Comparison of ENCODE assay signal across 23 cellular contexts in the genomic region with DNA sequence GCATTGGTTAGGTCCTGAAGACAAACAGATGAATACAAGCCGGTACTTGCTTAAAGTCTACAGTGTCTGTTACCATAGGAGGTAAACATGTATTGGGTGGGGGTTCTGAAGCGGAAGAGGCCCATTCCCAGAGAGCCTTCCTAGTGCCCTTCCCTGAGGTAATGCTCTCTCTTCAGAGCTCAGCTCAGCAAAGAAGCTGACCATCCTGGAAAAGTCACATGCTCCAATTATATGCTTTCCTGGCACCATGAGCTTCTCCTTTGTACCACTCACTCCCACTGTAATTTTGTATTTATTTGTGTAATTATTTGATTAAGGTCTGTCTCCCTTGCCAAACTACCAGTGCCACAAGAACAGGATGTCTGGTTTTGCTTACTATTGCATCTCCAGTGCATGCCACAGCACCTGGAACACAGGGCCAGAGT. TPM values are rescaled to one million over a fixed set of nuclear protein-coding genes. Genes with fewer than 3 reads are reported as not detected.
DNase-seq lines count a peak whose midpoint lies in the region; ATAC-seq and TF ChIP-seq lines count a peak whose summit lies in the region.
"Had no signal": no experiment of that assay in that cellular context is flagged by ENCODE, and none has a peak within 500 bp of the region (broad histone marks: within the 10 kb centered on the region; RNA-seq: fewer than 3 reads in every experiment).

No MANE protein-coding gene starts in this region.

- H3K4me3 Mint-ChIP-seq in GM23338, result no peak overlapping the region
- H3K4me3 Mint-ChIP-seq: activated naive CD8-positive, alpha-beta T cell treated with anti-CD3 and anti-CD28 coated beads, Interleukin-2, amount 50 U/mL, for 24 hours; brain; effector memory CD8-positive, alpha-beta T cell had no signal

- no peak overlapping the region for H4K8ac ChIP-seq in neuronal stem cell (ENCODE audit: low read depth, low read length)

- H3K36me3 Mint-ChIP-seq in GM23338 (ENCODE audit: low read depth), result peaks cover 52% of the 10 kb centered on the region

- no peak overlapping the region for H2BK12ac ChIP-seq in neuronal stem cell (ENCODE audit: low read length)

- no peaks in the 10 kb centered on the region for H3K9me2 ChIP-seq in GM23338 (ENCODE audit: insufficient read depth)

- H3K9ac ChIP-seq in neuronal stem cell (ENCODE audit: low read depth, low read length, poor library complexity), result no peak overlapping the region

- peaks cover 4% of the 10 kb centered on the region; the same call in 1 of the 2 replicates for H3F3A ChIP-seq in GM23338 (replicated peaks; ENCODE audit: low read depth)

- no CpG with 5 or more reads among the region's 2 CpGs for WGBS in neuronal stem cell (ENCODE audit: extremely low coverage in 2 of 2, insufficient read length in 2 of 2, insufficient replicate concordance in 1 of 2), 2 donors

- H3K4me2 ChIP-seq in GM23338 (no peak overlapping the region), neuronal stem cell (ENCODE audit: insufficient read depth, low read length, poor library complexity, severe bottlenecking) (no peak overlapping the region)

- no peak for TF ChIP-seq CTCF in GM23338 (conservative IDR thresholded peaks at IDR 0.05; ENCODE audit: low read depth in 2 of 2)

- H3K27me3 ChIP-seq in GM23338 (ENCODE audit: insufficient read depth) (no peaks in the 10 kb centered on the region), neuronal stem cell (ENCODE audit: control insufficient read depth in 3 of 3, insufficient read depth in 3 of 3, low read depth in 1 of 3, low read length in 3 of 3) (peaks cover 0 to 8% (median 0%) of the 10 kb centered on the region in 3 experiments)
- H3K27me3 ChIP-seq: Peyer's patch had no signal

- peak overlapping the region; percentile 10 for H2BK5ac ChIP-seq in neuronal stem cell (ENCODE audit: low read length)

- H4K91ac ChIP-seq in neuronal stem cell (ENCODE audit: low read depth, low read length, poor library complexity), result no peak overlapping the region

- ATAC-seq in GM23338 (no peak), SK-N-SH treated with all-trans-retinoic acid at 6 μM for 48 hours (peak; percentile 70), left ventricle myocardium superior (no peak), HG03521 (IDR thresholded peaks at IDR 0.05; ENCODE audit: unreplicated experiment) (no peak)
- ATAC-seq: activated naive CD8-positive, alpha-beta T cell treated with anti-CD3 and anti-CD28 coated beads, Interleukin-2, amount 50 U/mL, for 24 hours; effector memory CD8-positive, alpha-beta T cell had no signal

- DNase-seq in GM23338 (ENCODE audit: low spot score) (no peak), NCI-H2029 (lab: John Stamatoyannopoulos, UW) (peak; percentile 94), neuronal stem cell (ENCODE audit: low spot score) (no peak), left ventricle myocardium superior (no peak), AG08396 (ENCODE audit: low spot score) (no peak)
- DNase-seq: activated CD4-positive, alpha-beta T cell treated with anti-CD3 and anti-CD28 coated beads, Interleukin-2, amount 50 U/mL, for 4 hours; activated effector memory CD4-positive, alpha-beta T cell treated with Interleukin-2 at 50 U/mL for 16 hours; activated naive CD8-positive, alpha-beta T cell treated with anti-CD3 and anti-CD28 coated beads, Interleukin-2, amount 50 U/mL, for 24 hours; DND-41; effector memory CD8-positive, alpha-beta T cell; Kasumi-1; NCI-H1092; NCI-H345; Peyer's patch; retina; stimulated activated CD4-positive, alpha-beta T cell treated with anti-CD3 and anti-CD28 coated beads, Interleukin-2, amount 100 ng/mL, for 48 hours; stimulated activated naive CD4-positive, alpha-beta T cell; T-helper 2 cell; WERI-Rb-1 had no signal

- H3K23ac ChIP-seq in neuronal stem cell (ENCODE audit: low read depth, low read length, poor library complexity), result no peak overlapping the region

- H2BK15ac ChIP-seq in neuronal stem cell (ENCODE audit: low read length), result no peak overlapping the region

- peaks cover 8% of the 10 kb centered on the region for H3K27me3 Mint-ChIP-seq in GM23338 (ENCODE audit: insufficient read depth, low read depth, poor library complexity)
- H3K27me3 Mint-ChIP-seq: brain had no signal

- H3K27ac Mint-ChIP-seq in GM23338, result no peak overlapping the region
- H3K27ac Mint-ChIP-seq: activated naive CD8-positive, alpha-beta T cell treated with anti-CD3 and anti-CD28 coated beads, Interleukin-2, amount 50 U/mL, for 24 hours; effector memory CD8-positive, alpha-beta T cell had no signal

- H3K9me3 ChIP-seq in neuronal stem cell (replicated peaks in 1 of 2; ENCODE audit: control insufficient read depth in 2 of 2, insufficient read depth in 1 of 2, low read depth in 1 of 2, low read length in 2 of 2), result peaks cover 3 to 4% of the 10 kb centered on the region in 2 donors
- H3K9me3 ChIP-seq: Peyer's patch, thoracic aorta had no signal

- no peak overlapping the region for H3K4ac ChIP-seq in neuronal stem cell (ENCODE audit: low read length)

- no peaks in the 10 kb centered on the region; the same call in 1 of the 2 replicates for H4K20me1 ChIP-seq in GM23338 (replicated peaks; ENCODE audit: insufficient read depth)

- H2BK120ac ChIP-seq in neuronal stem cell (ENCODE audit: low read depth, low read length), result no peak overlapping the region

- peak overlapping the region; percentile 15; the same call in 1 of the 2 replicates for H3K27ac ChIP-seq in GM23338 (ENCODE audit: low read depth)
- no peak overlapping the region for H3K27ac ChIP-seq in neuronal stem cell (replicated peaks; ENCODE audit: low read length)
- H3K27ac ChIP-seq: Peyer's patch, thoracic aorta, WERI-Rb-1 had no signal

- H3K36me3 ChIP-seq in GM23338 (ENCODE audit: insufficient read depth) (peaks cover 10% of the 10 kb centered on the region; the same call in 1 of the 2 replicates), neuronal stem cell (replicated peaks in 1 of 2; ENCODE audit: control insufficient read depth in 2 of 2, insufficient read depth in 2 of 2, low read length in 2 of 2) (no peaks in the 10 kb centered on the region)
- H3K36me3 ChIP-seq: Peyer's patch, thoracic aorta had no signal

- H3K4me3 ChIP-seq in GM23338, result no peak overlapping the region
- H3K4me3 ChIP-seq in neuronal stem cell (ENCODE audit: low read length in 2 of 2), result no peak overlapping the region
- H3K4me3 ChIP-seq: Peyer's patch, thoracic aorta had no signal

- no peaks in the 10 kb centered on the region for H3K4me1 ChIP-seq in GM23338 (ENCODE audit: insufficient read depth)
- no peaks in the 10 kb centered on the region for H3K4me1 ChIP-seq in neuronal stem cell (ENCODE audit: control insufficient read depth in 2 of 2, insufficient read depth in 1 of 2, low read depth in 1 of 2, low read length in 2 of 2)
- H3K4me1 ChIP-seq: Peyer's patch had no signal

- H3K79me2 ChIP-seq in GM23338 (replicated peaks; ENCODE audit: insufficient read depth), result peaks cover 11% of the 10 kb centered on the region

- no peak overlapping the region for H2AK5ac ChIP-seq in neuronal stem cell (ENCODE audit: low read depth, low read length)

- H3K79me1 ChIP-seq in neuronal stem cell (ENCODE audit: low read depth, low read length), result no peaks in the 10 kb centered on the region

- no peak overlapping the region for H3K18ac ChIP-seq in neuronal stem cell (ENCODE audit: low read length)

- no peak overlapping the region for H3K14ac ChIP-seq in neuronal stem cell (ENCODE audit: low read length)

- peaks cover 20% of the 10 kb centered on the region for H3K9me3 Mint-ChIP-seq in GM23338
- H3K9me3 Mint-ChIP-seq: activated naive CD8-positive, alpha-beta T cell treated with anti-CD3 and anti-CD28 coated beads, Interleukin-2, amount 50 U/mL, for 24 hours; effector memory CD8-positive, alpha-beta T cell had no signal

- H3K4me1 Mint-ChIP-seq in GM23338, result no peaks in the 10 kb centered on the region

- H2AFZ ChIP-seq in GM23338, result no peak overlapping the region
- no peak overlapping the region for H2AFZ ChIP-seq in neuronal stem cell (ENCODE audit: low read length)

- intact Hi-C loops in left ventricle myocardium superior (cut with micrococcal nuclease), result no loop called here

TF ChIP-seq in GM23338, 12 proteins besides CTCF, POLR2A, EP300 and RAD21 (continues in another document):
- TF ChIP-seq EZH2 (IDR thresholded peaks at IDR 0.05; ENCODE audit: low read depth, unreplicated experiment), result no peak

TF ChIP-seq in SK-N-SH treated with all-trans-retinoic acid at 6 μM for 48 hours, 23 proteins besides CTCF, POLR2A, EP300 and RAD21 (continues in another document):
- TF ChIP-seq RARB (CRISPR knock-in tag; IDR thresholded peaks at IDR 0.05) (no peak), ZFP30 (CRISPR knock-in tag; IDR thresholded peaks at IDR 0.05) (no peak), ZC3H10 (CRISPR knock-in tag; IDR thresholded peaks at IDR 0.05) (no peak), CSDC2 (CRISPR knock-in tag; IDR thresholded peaks at IDR 0.05) (no peak), ZFP3 (CRISPR knock-in tag; IDR thresholded peaks at IDR 0.05) (no peak), GLIS3 (CRISPR knock-in tag; IDR thresholded peaks at IDR 0.05) (no peak), BACH2 (CRISPR knock-in tag; IDR thresholded peaks at IDR 0.05; ENCODE audit: borderline replicate concordance) (no peak), ESRRG (CRISPR knock-in tag; IDR thresholded peaks at IDR 0.05) (no peak), OSR1 (CRISPR knock-in tag; IDR thresholded peaks at IDR 0.05) (no peak), PPARA (CRISPR knock-in tag; IDR thresholded peaks at IDR 0.05; ENCODE audit: borderline replicate concordance) (no peak), TOX (CRISPR knock-in tag; IDR thresholded peaks at IDR 0.05; ENCODE audit: borderline replicate concordance) (no peak)
- TF ChIP-seq, protein P1, sequence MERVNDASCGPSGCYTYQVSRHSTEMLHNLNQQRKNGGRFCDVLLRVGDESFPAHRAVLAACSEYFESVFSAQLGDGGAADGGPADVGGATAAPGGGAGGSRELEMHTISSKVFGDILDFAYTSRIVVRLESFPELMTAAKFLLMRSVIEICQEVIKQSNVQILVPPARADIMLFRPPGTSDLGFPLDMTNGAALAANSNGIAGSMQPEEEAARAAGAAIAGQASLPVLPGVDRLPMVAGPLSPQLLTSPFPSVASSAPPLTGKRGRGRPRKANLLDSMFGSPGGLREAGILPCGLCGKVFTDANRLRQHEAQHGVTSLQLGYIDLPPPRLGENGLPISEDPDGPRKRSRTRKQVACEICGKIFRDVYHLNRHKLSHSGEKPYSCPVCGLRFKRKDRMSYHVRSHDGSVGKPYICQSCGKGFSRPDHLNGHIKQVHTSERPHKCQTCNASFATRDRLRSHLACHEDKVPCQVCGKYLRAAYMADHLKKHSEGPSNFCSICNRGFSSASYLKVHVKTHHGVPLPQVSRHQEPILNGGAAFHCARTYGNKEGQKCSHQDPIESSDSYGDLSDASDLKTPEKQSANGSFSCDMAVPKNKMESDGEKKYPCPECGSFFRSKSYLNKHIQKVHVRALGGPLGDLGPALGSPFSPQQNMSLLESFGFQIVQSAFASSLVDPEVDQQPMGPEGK (CRISPR knock-in tag; IDR thresholded peaks at IDR 0.05; ENCODE audit: borderline replicate concordance), result no peak

RNA-seq across cellular contexts. Expression of a gene that starts 42.0 kb away (rescaled TPM):
- total RNA-seq in GM23338 (2014; rRNA removed; shearing (Covaris generic)), result 34.6 and 37.9 TPM in 2 replicates
- polyA plus RNA-seq in GM23338 (2016; fragmentation: Nextera tagmentation; extraction: Ambion mirVana), result 16.3 and 18.3 TPM in 2 replicates
- polyA plus RNA-seq in neuronal stem cell (2013, experiment 1 of 2), result 8.5 TPM
- 9.1 TPM for polyA plus RNA-seq in neuronal stem cell (2013, experiment 2 of 2)
- total RNA-seq in left ventricle myocardium superior, result not detected
- total RNA-seq: thoracic aorta had no signal

Comparison
In these comparisons a context has a peak if more than half of its experiments do, and no peak if none do; other contexts are left out.
1. RNA of a gene that starts 42.0 kb away (total RNA-seq): 34.6 to 37.9 TPM in GM23338; not detected in left ventricle myocardium superior (single experiment); every median in the first group is over 10 times any median in the second.